Comparison of ENCODE assay signal across 22 cellular contexts in the genomic region with DNA sequence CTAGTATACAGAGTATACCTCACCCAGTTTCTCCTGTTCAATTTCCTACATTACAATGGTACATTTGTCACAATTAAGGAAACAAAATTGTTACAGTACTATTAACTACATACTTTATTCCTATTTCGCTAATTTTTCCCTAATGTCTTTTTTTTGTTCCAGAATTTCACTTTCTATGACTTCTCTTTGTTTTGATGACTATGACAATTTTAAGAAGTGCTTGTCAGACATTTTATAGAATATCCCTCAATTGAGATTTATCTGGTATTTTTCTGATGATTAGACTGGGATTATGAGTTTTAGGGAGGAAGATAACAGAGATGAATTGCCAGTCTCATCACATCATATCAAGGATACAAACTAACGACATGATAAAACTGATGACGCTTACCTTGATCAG. TPM values are rescaled to one million over a fixed set of nuclear protein-coding genes. Genes with fewer than 3 reads are reported as not detected.
DNase-seq lines count a peak whose midpoint lies in the region; ATAC-seq, FAIRE-seq and TF ChIP-seq lines count a peak whose summit lies in the region.
"Had no signal": no experiment of that assay in that cellular context is flagged by ENCODE, and none has a peak within 500 bp of the region (broad histone marks: within the 10 kb centered on the region; RNA-seq: fewer than 3 reads in every experiment).

No MANE protein-coding gene starts in this region.

- no peak overlapping the region for H3K4me3 ChIP-seq in HL-60 (replicated peaks; ENCODE audit: insufficient read depth, low read length)
- H3K4me3 ChIP-seq: ascending aorta, BLaER1, left lung, ovary had no signal

- intact Hi-C loops in activated T-helper 1 cell treated with anti-CD3 and anti-CD28 coated beads, Interleukin-12 subunit alpha, Interleukin-12 subunit beta, Interleukin-2, Interleukin-4 antibody, amounts not matched to agents 30 ng/mL and 10 ng/mL and 1 ng/mL, durations not matched to agents 14 hours and 24 hours and 36 hours (cut with micrococcal nuclease) = no loop called here
- intact Hi-C loops in natural killer cell (cut with micrococcal nuclease) = no loop called here

- no peak for TF ChIP-seq CTCF in HL-60 (IDR thresholded peaks at IDR 0.05; ENCODE audit: insufficient read depth, low read length)
- no peak for TF ChIP-seq CTCF in natural killer cell (IDR thresholded peaks at IDR 0.05)

- no peak overlapping the region for H3K27ac Mint-ChIP-seq in T-helper 2 cell treated with Interferon-gamma antibody and Interleukin-4, amounts not matched to agents 5 μg/mL and 100 μg/mL, for 36 hours
- no peak overlapping the region for H3K27ac Mint-ChIP-seq in activated T-helper 1 cell treated with anti-CD3 and anti-CD28 coated beads, Interleukin-12 subunit alpha, Interleukin-12 subunit beta, Interleukin-2, Interleukin-4 antibody, amounts not matched to agents 30 ng/mL and 10 ng/mL and 1 ng/mL, durations not matched to agents 14 hours and 24 hours and 36 hours
- peak overlapping the region; percentile 32 to 96 for H3K27ac Mint-ChIP-seq in natural killer cell
- H3K27ac Mint-ChIP-seq: type B pancreatic cell had no signal

- no peak for DNase-seq in T-helper 2 cell treated with Interferon-gamma antibody and Interleukin-4, amounts not matched to agents 5 μg/mL and 100 μg/mL, for 36 hours (ENCODE audit: low spot score)
- no peak for DNase-seq in T-helper 2 cell
- no peak for DNase-seq in HL-60 (ENCODE audit: low read depth in 1 of 2, low spot score in 1 of 2)
- no peak for DNase-seq in activated T-helper 1 cell treated with anti-CD3 and anti-CD28 coated beads, Interleukin-12 subunit alpha, Interleukin-12 subunit beta, Interleukin-2, Interleukin-4 antibody, amounts not matched to agents 30 ng/mL and 10 ng/mL and 1 ng/mL, durations not matched to agents 14 hours and 24 hours and 36 hours (ENCODE audit: low spot score)
- no peak for DNase-seq in natural killer cell
- DNase-seq in GM19240 (ENCODE audit: insufficient read length, low spot score) = no peak
- no peak for DNase-seq in GM19239 (ENCODE audit: insufficient read length, low spot score)
- DNase-seq: activated CD4-positive, alpha-beta T cell treated with anti-CD3 and anti-CD28 coated beads for 48 hours; activated effector memory CD4-positive, alpha-beta T cell treated with anti-CD3 and anti-CD28 coated beads, Interleukin-2, amount 50 U/mL, for 16 hours; EL; left lung; NCI-H1436 treated with DMSO at 0.1 percent for 48 hours; ovary; stimulated activated CD4-positive, alpha-beta T cell treated with anti-CD3 and anti-CD28 coated beads, Interleukin-2, amount 100 ng/mL, for 24 hours had no signal

- peaks cover under 1% of the 10 kb centered on the region for H3K9me3 Mint-ChIP-seq in T-helper 2 cell treated with Interferon-gamma antibody and Interleukin-4, amounts not matched to agents 5 μg/mL and 100 μg/mL, for 36 hours
- H3K9me3 Mint-ChIP-seq in activated T-helper 1 cell treated with anti-CD3 and anti-CD28 coated beads, Interleukin-12 subunit alpha, Interleukin-12 subunit beta, Interleukin-2, Interleukin-4 antibody, amounts not matched to agents 30 ng/mL and 10 ng/mL and 1 ng/mL, durations not matched to agents 14 hours and 24 hours and 36 hours = no peaks in the 10 kb centered on the region
- no peaks in the 10 kb centered on the region for H3K9me3 Mint-ChIP-seq in natural killer cell
- H3K9me3 Mint-ChIP-seq: type B pancreatic cell had no signal

- ATAC-seq in natural killer cell (no peak), HG03342 (IDR thresholded peaks at IDR 0.05; ENCODE audit: unreplicated experiment) (no peak)
- ATAC-seq: left lung, Right ventricle myocardium inferior had no signal

- no peaks in the 10 kb centered on the region for H3K27me3 Mint-ChIP-seq in T-helper 2 cell treated with Interferon-gamma antibody and Interleukin-4, amounts not matched to agents 5 μg/mL and 100 μg/mL, for 36 hours (ENCODE audit: low read depth)
- no peaks in the 10 kb centered on the region for H3K27me3 Mint-ChIP-seq in activated T-helper 1 cell treated with anti-CD3 and anti-CD28 coated beads, Interleukin-12 subunit alpha, Interleukin-12 subunit beta, Interleukin-2, Interleukin-4 antibody, amounts not matched to agents 30 ng/mL and 10 ng/mL and 1 ng/mL, durations not matched to agents 14 hours and 24 hours and 36 hours (ENCODE audit: insufficient read depth)
- H3K27me3 Mint-ChIP-seq in natural killer cell (ENCODE audit: low read depth in 2 of 2) = no peaks in the 10 kb centered on the region
- H3K27me3 Mint-ChIP-seq: type B pancreatic cell had no signal

- no peak for FAIRE-seq in GM19239 (lab: Jason Lieb, UNC)
- FAIRE-seq: colon, frontal cortex had no signal

- peak overlapping the region; percentile 7 for H3K4me3 Mint-ChIP-seq in T-helper 2 cell treated with Interferon-gamma antibody and Interleukin-4, amounts not matched to agents 5 μg/mL and 100 μg/mL, for 36 hours
- peak overlapping the region; percentile 31 for H3K4me3 Mint-ChIP-seq in activated T-helper 1 cell treated with anti-CD3 and anti-CD28 coated beads, Interleukin-12 subunit alpha, Interleukin-12 subunit beta, Interleukin-2, Interleukin-4 antibody, amounts not matched to agents 30 ng/mL and 10 ng/mL and 1 ng/mL, durations not matched to agents 14 hours and 24 hours and 36 hours
- no peak overlapping the region for H3K4me3 Mint-ChIP-seq in natural killer cell
- H3K4me3 Mint-ChIP-seq: type B pancreatic cell had no signal

- H3K4me1 Mint-ChIP-seq in T-helper 2 cell treated with Interferon-gamma antibody and Interleukin-4, amounts not matched to agents 5 μg/mL and 100 μg/mL, for 36 hours (ENCODE audit: low read depth) = peaks cover 46% of the 10 kb centered on the region
- H3K4me1 Mint-ChIP-seq in activated T-helper 1 cell treated with anti-CD3 and anti-CD28 coated beads, Interleukin-12 subunit alpha, Interleukin-12 subunit beta, Interleukin-2, Interleukin-4 antibody, amounts not matched to agents 30 ng/mL and 10 ng/mL and 1 ng/mL, durations not matched to agents 14 hours and 24 hours and 36 hours (ENCODE audit: low read depth) = peaks cover 51% of the 10 kb centered on the region
- peaks cover 55 to 60% of the 10 kb centered on the region in 2 donors for H3K4me1 Mint-ChIP-seq in natural killer cell

- H3K27ac ChIP-seq in HL-60 (replicated peaks) = peak overlapping the region; percentile 74
- H3K27ac ChIP-seq: 22Rv1, ascending aorta, BLaER1, left lung, ovary had no signal

- peaks cover 22% of the 10 kb centered on the region for H3K36me3 Mint-ChIP-seq in T-helper 2 cell treated with Interferon-gamma antibody and Interleukin-4, amounts not matched to agents 5 μg/mL and 100 μg/mL, for 36 hours (ENCODE audit: low read depth)
- H3K36me3 Mint-ChIP-seq in activated T-helper 1 cell treated with anti-CD3 and anti-CD28 coated beads, Interleukin-12 subunit alpha, Interleukin-12 subunit beta, Interleukin-2, Interleukin-4 antibody, amounts not matched to agents 30 ng/mL and 10 ng/mL and 1 ng/mL, durations not matched to agents 14 hours and 24 hours and 36 hours (ENCODE audit: low read depth) = peaks cover 15% of the 10 kb centered on the region
- H3K36me3 Mint-ChIP-seq in natural killer cell = no peaks in the 10 kb centered on the region

- no peaks in the 10 kb centered on the region for H3K27me3 ChIP-seq in HL-60 (ENCODE audit: insufficient read depth, poor library complexity, severe bottlenecking)
- H3K27me3 ChIP-seq: ascending aorta, BLaER1, left lung, ovary had no signal

RNA-seq across cellular contexts. Expression of a gene that starts 3.6 kb away (rescaled TPM):
- 55.7 TPM in 2 replicates for total RNA-seq in activated T-helper 1 cell treated with anti-CD3 and anti-CD28 coated beads, Interleukin-12 subunit alpha, Interleukin-12 subunit beta, Interleukin-2, Interleukin-4 antibody, amounts not matched to agents 30 ng/mL and 10 ng/mL and 1 ng/mL, durations not matched to agents 14 hours and 24 hours and 36 hours
- total RNA-seq in natural killer cell = 10 to 100 TPM; 58.6 to 71.6 (median 65.9) TPM

Comparison
In these comparisons a context has a peak if more than half of its experiments do, and no peak if none do; other contexts are left out.
1. H3K27ac Mint-ChIP-seq: peak in natural killer cell (2 of 2); none in T-helper 2 cell treated with Interferon-gamma antibody and Interleukin-4, amounts not matched to agents 5 μg/mL and 100 μg/mL, for 36 hours (single experiment) and activated T-helper 1 cell treated with anti-CD3 and anti-CD28 coated beads, Interleukin-12 subunit alpha, Interleukin-12 subunit beta, Interleukin-2, Interleukin-4 antibody, amounts not matched to agents 30 ng/mL and 10 ng/mL and 1 ng/mL, durations not matched to agents 14 hours and 24 hours and 36 hours (single experiment).